In genomic region chr19:45079063-45079910, GRCh38 we compare ENCODE assay signal across 8 cellular contexts. TPM values are rescaled to one million over a fixed set of nuclear protein-coding genes. Genes with fewer than 3 reads are reported as not detected.
DNase-seq lines count a peak whose midpoint lies in the region; ATAC-seq lines count a peak whose summit lies in the region.

A gene with protein sequence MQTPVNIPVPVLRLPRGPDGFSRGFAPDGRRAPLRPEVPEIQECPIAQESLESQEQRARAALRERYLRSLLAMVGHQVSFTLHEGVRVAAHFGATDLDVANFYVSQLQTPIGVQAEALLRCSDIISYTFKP (plus strand): TSS chr19:45079260. CDS start chr19:45090115, 10,855 bp downstream.

- H3K27me3 Mint-ChIP-seq in activated CD4-positive, alpha-beta T cell treated with anti-CD3 and anti-CD28 coated beads, Interleukin-2, amount 10 ng/mL, durations not matched to agents 24 days and 14 days = no peaks in the 10 kb centered on the region

- peaks cover 19% of the 10 kb centered on the region for H3K36me3 Mint-ChIP-seq in activated CD4-positive, alpha-beta T cell treated with anti-CD3 and anti-CD28 coated beads, Interleukin-2, amount 10 ng/mL, durations not matched to agents 24 days and 14 days (ENCODE audit: low read depth)

- peak; percentile 43 for DNase-seq in DMS 273 treated with DMSO at 0.1 percent for 48 hours (lab: John Stamatoyannopoulos, UW)
- peak; percentile 76 for DNase-seq in NCI-H510A treated with DMSO at 0.1 percent for 48 hours (lab: John Stamatoyannopoulos, UW)
- DNase-seq in activated CD4-positive, alpha-beta T cell treated with anti-CD3 and anti-CD28 coated beads, Interleukin-2, amount 10 ng/mL, durations not matched to agents 24 days and 14 days = peak; percentile 95
- DNase-seq in dedifferentiated amniotic fluid mesenchymal stem cell (ENCODE audit: extremely low spot score) = peak; percentile 27
- peak; percentile 76 for DNase-seq in left lobe of liver (ENCODE audit: low spot score)
- DNase-seq in stimulated activated CD4-positive, alpha-beta T cell treated with anti-CD3 and anti-CD28 coated beads, Interleukin-2, amount 100 ng/mL, for 4 hours (ENCODE audit: low read depth) = peak; percentile 72

- intact Hi-C loops in activated CD4-positive, alpha-beta T cell treated with anti-CD3 and anti-CD28 coated beads, Interleukin-2, amount 10 ng/mL, durations not matched to agents 24 days and 14 days (cut with micrococcal nuclease) = loop anchor here (1.0 to 5.0 kb wide), 6 partner anchors 12 to 1312 kb away; partner anchors contain the start of genes BLOC1S3, CLASRP, RELB and TRAPPC6A

- peak within 1 kb of the TSS; percentile 100 for H3K4me3 Mint-ChIP-seq in activated CD4-positive, alpha-beta T cell treated with anti-CD3 and anti-CD28 coated beads, Interleukin-2, amount 10 ng/mL, durations not matched to agents 24 days and 14 days

- H3K9me3 Mint-ChIP-seq in activated CD4-positive, alpha-beta T cell treated with anti-CD3 and anti-CD28 coated beads, Interleukin-2, amount 10 ng/mL, durations not matched to agents 24 days and 14 days = no peaks in the 10 kb centered on the region

- peak; percentile 34 for ATAC-seq in HG02798 (IDR thresholded peaks at IDR 0.05; ENCODE audit: poor library complexity, unreplicated experiment)
- peak; percentile 81 for ATAC-seq in left lobe of liver
- ATAC-seq in HG03342 (IDR thresholded peaks at IDR 0.05; ENCODE audit: unreplicated experiment) = no peak

- peaks cover 31% of the 10 kb centered on the region for H3K4me1 Mint-ChIP-seq in activated CD4-positive, alpha-beta T cell treated with anti-CD3 and anti-CD28 coated beads, Interleukin-2, amount 10 ng/mL, durations not matched to agents 24 days and 14 days

- peak within 1 kb of the TSS; percentile 94 for H3K27ac Mint-ChIP-seq in activated CD4-positive, alpha-beta T cell treated with anti-CD3 and anti-CD28 coated beads, Interleukin-2, amount 10 ng/mL, durations not matched to agents 24 days and 14 days

RNA-seq across cellular contexts. Expression of the gene that starts here (rescaled TPM):
- 51.5 and 54.3 TPM in 2 replicates for total RNA-seq in activated CD4-positive, alpha-beta T cell treated with anti-CD3 and anti-CD28 coated beads, Interleukin-2, amount 10 ng/mL, durations not matched to agents 24 days and 14 days
- 11.7 TPM for total RNA-seq in left lobe of liver

Comparison
In these comparisons a context has a peak if more than half of its experiments do, and no peak if none do; other contexts are left out.
1. DNase-seq: peak in every context shown above with its lines; median percentile 95 in activated CD4-positive, alpha-beta T cell treated with anti-CD3 and anti-CD28 coated beads, Interleukin-2, amount 10 ng/mL, durations not matched to agents 24 days and 14 days; 76 in NCI-H510A treated with DMSO at 0.1 percent for 48 hours; 76 in left lobe of liver; 72 in stimulated activated CD4-positive, alpha-beta T cell treated with anti-CD3 and anti-CD28 coated beads, Interleukin-2, amount 100 ng/mL, for 4 hours; 43 in DMS 273 treated with DMSO at 0.1 percent for 48 hours; 27 in dedifferentiated amniotic fluid mesenchymal stem cell.